8 cellular contexts compared by ENCODE assay signal in the genomic region with DNA sequence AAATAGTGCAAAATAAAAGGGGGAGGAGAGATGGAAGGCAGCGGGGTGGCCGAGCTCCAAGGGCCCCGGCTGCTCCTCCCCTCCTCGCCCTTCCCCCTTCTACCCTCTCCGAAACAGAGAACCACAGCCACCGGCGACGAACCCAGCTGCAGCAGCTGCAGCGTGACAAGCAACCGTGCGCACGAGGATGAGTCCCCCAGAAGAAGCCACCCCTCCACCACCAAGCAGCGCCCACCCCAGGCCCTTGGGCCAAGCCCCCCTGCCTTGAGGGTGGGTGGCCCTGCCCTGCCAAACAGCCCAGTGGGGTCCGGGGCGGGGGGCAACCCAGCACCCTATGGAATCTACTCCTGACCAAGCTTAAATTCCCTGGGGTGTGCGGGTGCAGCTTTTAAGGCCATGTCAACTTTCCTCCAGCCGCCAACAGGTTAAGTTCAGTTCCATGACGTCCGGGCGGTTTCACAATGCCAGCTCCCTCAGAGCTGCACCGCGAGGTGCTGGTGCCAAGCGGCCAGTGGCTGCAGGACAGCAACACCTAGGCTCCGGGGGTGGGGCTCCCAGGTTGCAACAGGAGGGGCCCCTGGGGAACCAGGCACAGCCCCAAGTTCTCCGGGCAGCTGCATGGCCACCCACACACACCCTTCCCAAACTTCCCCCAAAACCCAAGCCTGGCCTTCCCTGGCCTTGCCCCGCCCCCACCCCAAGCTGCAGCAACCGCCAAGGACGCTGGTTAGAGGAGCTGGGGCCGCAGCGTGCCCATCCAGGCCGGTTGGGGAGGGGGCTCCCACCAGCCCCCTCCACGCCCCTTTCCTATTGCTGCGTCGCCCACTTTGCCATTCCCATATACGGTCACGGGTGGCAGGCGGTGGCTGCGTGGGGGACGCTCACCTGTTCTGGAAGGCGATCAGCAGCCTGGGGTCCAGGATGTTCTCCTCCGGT. TPM values are rescaled to one million over a fixed set of nuclear protein-coding genes. Genes with fewer than 3 reads are reported as not detected.
DNase-seq lines count a peak whose midpoint lies in the region; ATAC-seq and TF ChIP-seq lines count a peak whose summit lies in the region.

No MANE protein-coding gene starts in this region.

- H3K36me3 Mint-ChIP-seq in activated naive CD8-positive, alpha-beta T cell: peaks cover 5% of the 10 kb centered on the region

- DNase-seq in AG20443 (ENCODE audit: low spot score) (peak; percentile 56), NCI-H2196 treated with DMSO at 0.1 percent for 48 hours (lab: John Stamatoyannopoulos, UW; ENCODE audit: unreplicated experiment) (peak; percentile 83), left cardiac atrium (peak; percentile 83), retinal pigment epithelial cell (ENCODE audit: low read depth) (peak; percentile 53), NCI-H524 treated with DMSO at 0.1 percent for 48 hours (lab: John Stamatoyannopoulos, UW) (no peak)
- no peak for DNase-seq in NK-92 treated with Interleukin-12 subunit alpha and Interleukin-12 subunit beta, amount 100 ng/mL, for 24 hours (lab: John Stamatoyannopoulos, UW)

- peaks cover 3% of the 10 kb centered on the region for H3K27me3 Mint-ChIP-seq in activated naive CD8-positive, alpha-beta T cell

- peak; percentile 14 for TF ChIP-seq POLR2A in GM18526 (IDR thresholded peaks at IDR 0.05; ENCODE audit: extremely low read depth, insufficient read length)

- peak overlapping the region; percentile 89 for H3K4me3 ChIP-seq in retinal pigment epithelial cell (ENCODE audit: low read length)

- peak overlapping the region; percentile 89 for H3K4me3 Mint-ChIP-seq in activated naive CD8-positive, alpha-beta T cell

- TF ChIP-seq CTCF in retinal pigment epithelial cell (conservative IDR thresholded peaks at IDR 0.05; ENCODE audit: low read depth, low read length): peak; percentile 17

- ATAC-seq in left cardiac atrium: peak; percentile 21 to 36

- no peak overlapping the region for H3K27ac Mint-ChIP-seq in activated naive CD8-positive, alpha-beta T cell

- peaks cover 34% of the 10 kb centered on the region for H3K4me1 Mint-ChIP-seq in activated naive CD8-positive, alpha-beta T cell (ENCODE audit: low read depth)

- H3K9me3 Mint-ChIP-seq in activated naive CD8-positive, alpha-beta T cell (ENCODE audit: low read depth): no peaks in the 10 kb centered on the region

- intact Hi-C loops in left cardiac atrium (cut with DNase I): no loop called here

RNA-seq across cellular contexts. Expression of gene CBX4, which starts 2.0 kb away (rescaled TPM):
- total RNA-seq in left cardiac atrium: 10 to 100 TPM; 17.9 to 24.2 TPM

RNA-seq across cellular contexts. Expression of gene CBX8, which starts 40.3 kb away (rescaled TPM):
- 1 to 10 TPM; 4.1 to 5.9 TPM for total RNA-seq in left cardiac atrium

RNA-seq across cellular contexts. Expression of gene CBX2, which starts 59.3 kb away (rescaled TPM):
- total RNA-seq in left cardiac atrium: 1 to 10 TPM; 3.1 to 3.5 TPM

Comparison
In these comparisons a context has a peak if more than half of its experiments do, and no peak if none do; other contexts are left out.
1. DNase-seq: peak in AG20443 (single experiment), NCI-H2196 treated with DMSO at 0.1 percent for 48 hours (single experiment), left cardiac atrium (single experiment) and retinal pigment epithelial cell (single experiment); none in NK-92 treated with Interleukin-12 subunit alpha and Interleukin-12 subunit beta, amount 100 ng/mL, for 24 hours (single experiment) and NCI-H524 treated with DMSO at 0.1 percent for 48 hours (single experiment).